Comparison of ENCODE assay signal across 21 cellular contexts in the genomic region with DNA sequence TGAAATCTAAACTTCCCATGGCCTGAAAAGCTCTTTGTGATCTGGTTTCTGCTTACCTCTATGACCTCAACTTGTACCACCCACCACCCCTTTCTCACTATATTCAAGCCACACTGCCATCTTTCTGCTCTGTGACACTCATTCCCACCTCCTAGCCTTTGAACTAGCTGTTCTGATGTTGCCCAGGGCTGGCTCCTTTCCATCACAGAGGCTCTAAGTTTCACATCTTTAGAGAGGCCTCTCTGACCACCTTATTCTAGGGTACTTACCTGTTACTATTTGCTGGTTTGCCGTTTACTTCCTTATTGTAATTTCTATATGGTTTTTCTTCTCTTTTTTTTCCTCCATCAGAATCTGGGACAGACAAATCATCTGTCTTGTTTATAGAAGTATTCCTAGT. TPM values are rescaled to one million over a fixed set of nuclear protein-coding genes. Genes with fewer than 3 reads are reported as not detected.
DNase-seq lines count a peak whose midpoint lies in the region; ATAC-seq and TF ChIP-seq lines count a peak whose summit lies in the region.
"Had no signal": no experiment of that assay in that cellular context is flagged by ENCODE, and none has a peak within 500 bp of the region (broad histone marks: within the 10 kb centered on the region; RNA-seq: fewer than 3 reads in every experiment).

No MANE protein-coding gene starts in this region.

- H3K9me3 Mint-ChIP-seq in chondrocyte (ENCODE audit: low read depth) = no peaks in the 10 kb centered on the region
- H3K9me3 Mint-ChIP-seq: activated CD8-positive, alpha-beta T cell treated with anti-CD3 and anti-CD28 coated beads for 36 hours; naive thymus-derived CD8-positive, alpha-beta T cell; stimulated activated memory B cell treated with anti-CD40 and anti-IgM and Interleukin-4, amounts not matched to agents 10 μg/mL and 1 μg/mL and 100 μg/mL, for 72 hours had no signal

- DNase-seq in ELF-1 (ENCODE audit: low read depth, low spot score) = peak; percentile 30
- DNase-seq in IMR-90 = no peak
- DNase-seq in chondrocyte (ENCODE audit: low spot score) = no peak
- no peak for DNase-seq in osteoblast (ENCODE audit: insufficient read length, low spot score, missing footprints)
- DNase-seq in DMS79 treated with DMSO at 0.1 percent for 48 hours (lab: John Stamatoyannopoulos, UW) = no peak
- DNase-seq in upper lobe of left lung = no peak
- DNase-seq: activated CD8-positive, alpha-beta T cell treated with anti-CD3 and anti-CD28 coated beads for 36 hours; amygdala; central memory CD4-positive, alpha-beta T cell; gastrocnemius medialis; naive thymus-derived CD8-positive, alpha-beta T cell; NCI-H1105; NCI-H2081; NCI-H446; NK-92 treated with Interleukin-12 subunit alpha and Interleukin-12 subunit beta, amount 100 ng/mL, for 24 hours; stimulated activated CD4-positive, alpha-beta T cell treated with anti-CD3 and anti-CD28 coated beads, Interleukin-1b, Interleukin-23, amount 100 ng/mL, for 48 hours; T-helper 9 cell; thyroid gland had no signal

- peaks cover 8% of the 10 kb centered on the region for H3K4me1 ChIP-seq in IMR-90 (ENCODE audit: control insufficient read depth, insufficient read depth, low read length)
- peaks cover 42% of the 10 kb centered on the region for H3K4me1 ChIP-seq in osteoblast (ENCODE audit: insufficient read depth, low read length)
- peaks cover 19 to 29% (median 24%) of the 10 kb centered on the region in 4 donors for H3K4me1 ChIP-seq in upper lobe of left lung

- H2BK15ac ChIP-seq in IMR-90 (ENCODE audit: low read depth, low read length) = no peak overlapping the region

- H3K36me3 Mint-ChIP-seq in chondrocyte (ENCODE audit: low read depth) = peaks cover 4% of the 10 kb centered on the region

- no peak overlapping the region for H3K4me3 ChIP-seq in IMR-90 (ENCODE audit: insufficient read depth, low read depth, low read length)
- no peak overlapping the region for H3K4me3 ChIP-seq in osteoblast (ENCODE audit: insufficient read depth, low read length)
- H3K4me3 ChIP-seq in upper lobe of left lung = no peak overlapping the region
- H3K4me3 ChIP-seq: gastrocnemius medialis, thyroid gland had no signal

- in situ Hi-C loops in IMR-90 (cut with MboI; ENCODE audit: low sequenced_read_pairs) = no loop called here

- CTCF ChIA-PET in IMR-90 (lab: Yijun Ruan, JAX) = no interaction called here

- no peak for TF ChIP-seq RAD21 in IMR-90 (IDR thresholded peaks at IDR 0.05; ENCODE audit: low read length)

- no peak overlapping the region for H3K23ac ChIP-seq in IMR-90 (ENCODE audit: low read depth, low read length)

- H2BK20ac ChIP-seq in IMR-90 (ENCODE audit: low read depth, low read length) = no peak overlapping the region

- no peak overlapping the region for H3K4ac ChIP-seq in IMR-90 (ENCODE audit: low read depth, low read length)

- H4K20me1 ChIP-seq in IMR-90 (ENCODE audit: insufficient read depth, low read length) (peaks cover 79% of the 10 kb centered on the region), osteoblast (ENCODE audit: insufficient read depth, low read length) (peaks cover 76% of the 10 kb centered on the region)

- H3K56ac ChIP-seq in IMR-90 (ENCODE audit: extremely low read depth, insufficient read depth, low read length) = no peak overlapping the region

- TF ChIP-seq EP300 in upper lobe of left lung (IDR thresholded peaks at IDR 0.05) = no peak

- no peak overlapping the region for H3K14ac ChIP-seq in IMR-90 (replicated peaks; ENCODE audit: low read depth, low read length)

- H3K4me2 ChIP-seq in IMR-90 (ENCODE audit: low read depth, low read length) (peak overlapping the region; percentile 14; the same call in 1 of the 2 replicates), osteoblast (ENCODE audit: insufficient read depth, low read length) (peak overlapping the region; percentile 6)
- H3K4me2 ChIP-seq: KMS-11 had no signal

- peaks cover 91% of the 10 kb centered on the region for H3K79me2 ChIP-seq in osteoblast (ENCODE audit: insufficient read depth, low read length)

- H2AFZ ChIP-seq in IMR-90 (replicated peaks; ENCODE audit: low read length, poor library complexity) = no peak overlapping the region
- H2AFZ ChIP-seq in osteoblast (ENCODE audit: low read length) = no peak overlapping the region

- H3K27me3 ChIP-seq in IMR-90 (ENCODE audit: control insufficient read depth, insufficient read depth, low read length) (no peaks in the 10 kb centered on the region), osteoblast (ENCODE audit: insufficient read depth, low read length) (no peaks in the 10 kb centered on the region), upper lobe of left lung (no peaks in the 10 kb centered on the region)
- H3K27me3 ChIP-seq: gastrocnemius medialis, thyroid gland had no signal

- H3K27ac ChIP-seq in IMR-90 (ENCODE audit: insufficient read depth, low read length) (no peak overlapping the region), osteoblast (ENCODE audit: low read depth, low read length) (no peak overlapping the region), upper lobe of left lung (no peak overlapping the region)
- H3K27ac ChIP-seq: gastrocnemius medialis, KMS-11, thyroid gland had no signal

- no peak overlapping the region for H4K8ac ChIP-seq in IMR-90 (ENCODE audit: low read depth in 2 of 2, low read length in 2 of 2)

- no TSS peak for BruUV-seq in IMR-90 (replicated peaks; lab: Mats Ljungman, UMichigan)

- H2AK5ac ChIP-seq in IMR-90 (ENCODE audit: low read depth, low read length) = no peak overlapping the region

- H3K79me1 ChIP-seq in IMR-90 (ENCODE audit: low read depth in 1 of 2, low read length in 2 of 2) = peaks cover 22 to 71% of the 10 kb centered on the region in 2 experiments

- ATAC-seq in IMR-90 (ENCODE audit: low read depth) (no peak), HG03280 (IDR thresholded peaks at IDR 0.05; ENCODE audit: unreplicated experiment) (no peak), upper lobe of left lung (ENCODE audit: low FRiP score in 2 of 2) (no peak)
- ATAC-seq: activated CD8-positive, alpha-beta T cell treated with anti-CD3 and anti-CD28 coated beads for 36 hours; gastrocnemius medialis; naive thymus-derived CD8-positive, alpha-beta T cell; stimulated activated memory B cell treated with anti-CD40 and anti-IgM and Interleukin-4, amounts not matched to agents 10 μg/mL and 1 μg/mL and 100 μg/mL, for 72 hours had no signal

- H3K36me3 ChIP-seq in IMR-90 (ENCODE audit: control insufficient read depth, insufficient read depth, low read length) (peaks cover 5% of the 10 kb centered on the region), osteoblast (ENCODE audit: insufficient read depth, low read length) (peaks cover 12% of the 10 kb centered on the region), upper lobe of left lung (peaks cover 0 to 7% (median 0%) of the 10 kb centered on the region in 4 donors)
- H3K36me3 ChIP-seq: gastrocnemius medialis, thyroid gland had no signal

- peak overlapping the region; percentile 35 for H3K27ac Mint-ChIP-seq in chondrocyte (ENCODE audit: unreplicated experiment)
- H3K27ac Mint-ChIP-seq: activated CD8-positive, alpha-beta T cell treated with anti-CD3 and anti-CD28 coated beads for 36 hours; naive thymus-derived CD8-positive, alpha-beta T cell; stimulated activated memory B cell treated with anti-CD40 and anti-IgM and Interleukin-4, amounts not matched to agents 10 μg/mL and 1 μg/mL and 100 μg/mL, for 72 hours had no signal

- POLR2A ChIA-PET in IMR-90 (lab: Charles Lee; ENCODE audit: unreplicated experiment) = no interaction called here

- H3K9ac ChIP-seq in IMR-90 (ENCODE audit: low read depth, low read length) = no peak overlapping the region
- H3K9ac ChIP-seq: KMS-11 had no signal

- peaks cover 60% of the 10 kb centered on the region for H3K4me1 Mint-ChIP-seq in chondrocyte (ENCODE audit: low read depth)

- no peak overlapping the region for H2BK120ac ChIP-seq in IMR-90 (ENCODE audit: low read depth, low read length)

- WGBS in IMR-90 (ENCODE audit: extremely low coverage in 2 of 2, insufficient read length in 1 of 2), 2 experiments = no CpG with 5 or more reads among the region's 1 CpG
- 44 to 57% methylated on average over 1 of the region's 1 CpG for WGBS in upper lobe of left lung, 2 donors

- H3K9me1 ChIP-seq in IMR-90 (ENCODE audit: insufficient read depth, low read length) = peaks cover 24% of the 10 kb centered on the region

- TF ChIP-seq POLR2A in IMR-90 (IDR thresholded peaks at IDR 0.05; ENCODE audit: low read depth, low read length) (no peak), upper lobe of left lung (IDR thresholded peaks at IDR 0.05) (no peak)

- H3K18ac ChIP-seq in IMR-90 (ENCODE audit: low read depth, low read length) = no peak overlapping the region

- no peak overlapping the region for H2BK5ac ChIP-seq in IMR-90 (ENCODE audit: low read depth, low read length, poor library complexity, severe bottlenecking)

- H3K27me3 Mint-ChIP-seq in chondrocyte (ENCODE audit: low read depth) = no peaks in the 10 kb centered on the region
- H3K27me3 Mint-ChIP-seq: activated CD8-positive, alpha-beta T cell treated with anti-CD3 and anti-CD28 coated beads for 36 hours; stimulated activated memory B cell treated with anti-CD40 and anti-IgM and Interleukin-4, amounts not matched to agents 10 μg/mL and 1 μg/mL and 100 μg/mL, for 72 hours had no signal

- no peak overlapping the region for H2AK9ac ChIP-seq in IMR-90 (replicated peaks; ENCODE audit: low read depth, low read length, poor library complexity)

- H3K4me3 Mint-ChIP-seq in chondrocyte (ENCODE audit: unreplicated experiment) = no peak overlapping the region
- H3K4me3 Mint-ChIP-seq: activated CD8-positive, alpha-beta T cell treated with anti-CD3 and anti-CD28 coated beads for 36 hours; naive thymus-derived CD8-positive, alpha-beta T cell; stimulated activated memory B cell treated with anti-CD40 and anti-IgM and Interleukin-4, amounts not matched to agents 10 μg/mL and 1 μg/mL and 100 μg/mL, for 72 hours had no signal

- H4K91ac ChIP-seq in IMR-90 (ENCODE audit: insufficient read depth, low read depth, low read length) = no peak overlapping the region

- intact Hi-C loops in IMR-90 (cut with micrococcal nuclease) = loop anchor here (5.0 kb wide), 1 partner anchor 51 kb away; no protein-coding TSS in a partner anchor

- no peaks in the 10 kb centered on the region for H3K9me3 ChIP-seq in IMR-90 (ENCODE audit: control insufficient read depth, insufficient read depth, low read length)
- H3K9me3 ChIP-seq in osteoblast (ENCODE audit: low read depth, low read length) = no peaks in the 10 kb centered on the region
- H3K9me3 ChIP-seq in upper lobe of left lung = no peaks in the 10 kb centered on the region
- H3K9me3 ChIP-seq: gastrocnemius medialis, thyroid gland had no signal

- TF ChIP-seq CTCF in IMR-90 (conservative IDR thresholded peaks at IDR 0.05; ENCODE audit: low read depth, low read length) (no peak), chondrocyte (IDR thresholded peaks at IDR 0.05) (no peak), osteoblast (IDR thresholded peaks at IDR 0.05; ENCODE audit: extremely low read depth, low read depth, low read length) (no peak), upper lobe of left lung (IDR thresholded peaks at IDR 0.05) (no peak)

- no peak overlapping the region for H4K5ac ChIP-seq in IMR-90 (ENCODE audit: low read depth, low read length)

- dilution Hi-C loops in IMR-90 (cut with HindIII; ENCODE audit: low sequenced_read_pairs, unreplicated experiment) = no loop called here

RNA-seq across cellular contexts. Expression of a gene that starts 4.3 kb away (rescaled TPM):
- 81.7 and 87.3 TPM in 2 replicates for total RNA-seq in IMR-90 (2012; rRNA removed)
- polyA plus RNA-seq in IMR-90 (2012; rRNA removed) = 48.0 and 55.3 TPM in 2 replicates
- polyA plus RNA-seq in IMR-90 (2012; cell fraction: cytosol; rRNA removed) = 28.8 and 39.7 TPM in 2 replicates
- 22.6 and 65.6 TPM in 2 replicates for polyA plus RNA-seq in IMR-90 (2012; cell fraction: nucleus; rRNA removed; ENCODE audit: low replicate concordance)
- 195 to 215 TPM (median 198 TPM) in 3 replicates for total RNA-seq in chondrocyte
- total RNA-seq in osteoblast = 189 and 215 TPM in 2 replicates
- 10 to 100 TPM; 28.3 to 80.6 (median 65.4) TPM for total RNA-seq in upper lobe of left lung
